In genomic region chr9:36258170-36258988, GRCh38 we compare ENCODE assay signal across 8 cellular contexts. TPM values are rescaled to one million over a fixed set of nuclear protein-coding genes. Genes with fewer than 3 reads are reported as not detected.
DNase-seq lines count a peak whose midpoint lies in the region; ATAC-seq, FAIRE-seq and TF ChIP-seq lines count a peak whose summit lies in the region.

A gene with protein sequence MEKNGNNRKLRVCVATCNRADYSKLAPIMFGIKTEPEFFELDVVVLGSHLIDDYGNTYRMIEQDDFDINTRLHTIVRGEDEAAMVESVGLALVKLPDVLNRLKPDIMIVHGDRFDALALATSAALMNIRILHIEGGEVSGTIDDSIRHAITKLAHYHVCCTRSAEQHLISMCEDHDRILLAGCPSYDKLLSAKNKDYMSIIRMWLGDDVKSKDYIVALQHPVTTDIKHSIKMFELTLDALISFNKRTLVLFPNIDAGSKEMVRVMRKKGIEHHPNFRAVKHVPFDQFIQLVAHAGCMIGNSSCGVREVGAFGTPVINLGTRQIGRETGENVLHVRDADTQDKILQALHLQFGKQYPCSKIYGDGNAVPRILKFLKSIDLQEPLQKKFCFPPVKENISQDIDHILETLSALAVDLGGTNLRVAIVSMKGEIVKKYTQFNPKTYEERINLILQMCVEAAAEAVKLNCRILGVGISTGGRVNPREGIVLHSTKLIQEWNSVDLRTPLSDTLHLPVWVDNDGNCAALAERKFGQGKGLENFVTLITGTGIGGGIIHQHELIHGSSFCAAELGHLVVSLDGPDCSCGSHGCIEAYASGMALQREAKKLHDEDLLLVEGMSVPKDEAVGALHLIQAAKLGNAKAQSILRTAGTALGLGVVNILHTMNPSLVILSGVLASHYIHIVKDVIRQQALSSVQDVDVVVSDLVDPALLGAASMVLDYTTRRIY (minus strand): TSS chr9:36258448. CDS start chr9:36249355, 9,093 bp downstream.

- peak; percentile 96 for FAIRE-seq in HTR-8/SVneo (lab: Jason Lieb, UNC)

- peak within 1 kb of the TSS; percentile 66 for H3K27ac ChIP-seq in epithelial cell of prostate

- TF ChIP-seq CTCF in mucosa of descending colon (IDR thresholded peaks at IDR 0.05) = no peak

- H3K4me1 ChIP-seq in mucosa of descending colon (ENCODE audit: low read depth) = peaks cover 10% of the 10 kb centered on the region

- H3K4me3 ChIP-seq in mucosa of descending colon = peak within 1 kb of the TSS; percentile 48

- no peaks in the 10 kb centered on the region for H3K36me3 ChIP-seq in mucosa of descending colon (ENCODE audit: low read depth)

- intact Hi-C loops in mucosa of descending colon (cut with DNase I, micrococcal nuclease) = no loop called here

- ATAC-seq in GM21367 (IDR thresholded peaks at IDR 0.05; ENCODE audit: unreplicated experiment) = peak; percentile 78
- peak; percentile 96 for ATAC-seq in mucosa of descending colon

- DNase-seq in COLO829 (ENCODE audit: low spot score) = peak; percentile 89
- DNase-seq in HTR-8/SVneo (ENCODE audit: insufficient read length, low spot score) = peak; percentile 94
- DNase-seq in OCI-M2 (lab: John Stamatoyannopoulos, UW; ENCODE audit: unreplicated experiment) = peak; percentile 46
- DNase-seq in activated T-cell treated with anti-CD3 and anti-CD28 coated beads, Interleukin-2, amount 50 U/mL, for 1 hour = peak; percentile 98
- DNase-seq in epithelial cell of prostate (ENCODE audit: low read depth, low spot score) = peak; percentile 46
- DNase-seq in mucosa of descending colon = peak; percentile 96 to 99 (median 97)
- DNase-seq in stimulated activated CD8-positive, alpha-beta memory T cell treated with anti-CD3 and anti-CD28 coated beads, Interleukin-4, amount 100 ng/mL, for 1 hour (ENCODE audit: low read depth in 2 of 2, low spot score in 1 of 2) = peak; percentile 97

- H3K9me3 ChIP-seq in mucosa of descending colon = no peaks in the 10 kb centered on the region

RNA-seq across cellular contexts. Expression of the gene that starts here (rescaled TPM):
- total RNA-seq in mucosa of descending colon = 100 to 1,000 TPM in 1 of 3 donors, 10 to 100 TPM in 2; 56.6 to 107 (median 93.0) TPM

Comparison
In these comparisons a context has a peak if more than half of its experiments do, and no peak if none do; other contexts are left out.
1. Peak in every context shown above with its lines: DNase-seq, ATAC-seq, H3K4me3 ChIP-seq and H3K27ac ChIP-seq.
2. DNase-seq: peak in every context shown above with its lines; median percentile 98 in activated T-cell treated with anti-CD3 and anti-CD28 coated beads, Interleukin-2, amount 50 U/mL, for 1 hour; 97 in mucosa of descending colon; 97 in stimulated activated CD8-positive, alpha-beta memory T cell treated with anti-CD3 and anti-CD28 coated beads, Interleukin-4, amount 100 ng/mL, for 1 hour; 94 in HTR-8/SVneo; 89 in COLO829; 46 in OCI-M2; 46 in epithelial cell of prostate.